In the genomic region with DNA sequence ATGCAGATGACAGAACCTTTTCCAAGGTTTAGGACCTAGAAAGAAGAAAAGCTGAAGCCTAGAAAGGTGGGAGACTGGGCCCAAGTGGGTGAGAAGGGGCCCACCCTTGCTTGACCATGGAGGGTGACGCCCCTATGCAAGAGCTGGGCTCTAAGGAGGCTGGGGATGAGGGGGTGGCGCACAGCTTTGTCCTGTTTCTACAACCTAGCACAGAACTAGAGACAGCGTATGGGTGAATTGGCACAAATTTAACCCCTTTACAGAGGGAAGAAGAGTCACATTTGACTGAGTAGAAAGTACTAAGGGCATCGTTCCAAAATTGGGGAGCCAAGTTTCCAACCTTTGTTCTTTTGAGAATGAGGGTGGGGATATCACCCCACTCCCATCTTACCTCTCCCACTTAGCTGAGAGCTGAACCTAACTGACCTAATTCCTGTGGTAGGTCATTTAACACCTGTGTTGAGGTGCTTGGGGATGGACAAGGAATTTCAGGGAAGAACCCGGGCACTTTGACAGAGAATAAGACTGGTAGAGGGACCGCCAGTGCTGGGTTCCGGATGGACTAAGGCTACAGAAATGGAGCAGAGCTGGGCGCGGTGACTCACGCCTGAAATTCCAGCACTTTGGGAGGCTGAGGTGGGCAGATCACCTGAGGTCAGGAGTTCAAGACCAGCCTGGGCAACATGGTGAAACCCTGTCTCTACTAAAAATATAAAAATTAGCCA, we compare ENCODE assay signal across 1 cellular context.
TF ChIP-seq lines count a peak whose summit lies in the region.

No MANE protein-coding gene starts in this region.

TF ChIP-seq in GM12878, 131 proteins besides CTCF, POLR2A, EP300 and RAD21:
- TF ChIP-seq POLR2AphosphoS5 (IDR thresholded peaks at IDR 0.05; ENCODE audit: low read length) (peak; percentile 62; the same call in 1 of the 2 replicates), RFX5 (IDR thresholded peaks at IDR 0.05; ENCODE audit: low read depth, low read length) (no peak), FOS (IDR thresholded peaks at IDR 0.05; ENCODE audit: borderline replicate concordance, extremely low read depth, insufficient read length) (no peak), FOXM1 (IDR thresholded peaks at IDR 0.05; ENCODE audit: low read depth, low read length) (peak; percentile 10; the same call in 1 of the 2 replicates), YBX1 (IDR thresholded peaks at IDR 0.05) (no peak), BCL11A (IDR thresholded peaks at IDR 0.05; ENCODE audit: low read depth, low read length) (no peak), CBFB (IDR thresholded peaks at IDR 0.05; ENCODE audit: low read depth) (peak; percentile 10), EED (IDR thresholded peaks at IDR 0.05; ENCODE audit: low read depth) (peak; percentile 11; the same call in 1 of the 2 replicates), LARP7 (IDR thresholded peaks at IDR 0.05) (no peak)
- TF ChIP-seq, protein P1, sequence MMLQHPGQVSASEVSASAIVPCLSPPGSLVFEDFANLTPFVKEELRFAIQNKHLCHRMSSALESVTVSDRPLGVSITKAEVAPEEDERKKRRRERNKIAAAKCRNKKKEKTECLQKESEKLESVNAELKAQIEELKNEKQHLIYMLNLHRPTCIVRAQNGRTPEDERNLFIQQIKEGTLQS (IDR thresholded peaks at IDR 0.05; ENCODE audit: borderline replicate concordance, extremely low read depth, low read depth, low read length) = no peak
TF ChIP-seq in GM12878: peak in this region for 4.
